In genomic region chr1:200473698-200474371, GRCh38 we compare ENCODE assay signal across 9 cellular contexts.
A peak's percentile ranks its signal among the peaks of the same experiment; 100 is the strongest.
DNase-seq lines count a peak whose midpoint lies in the region; ATAC-seq, FAIRE-seq and TF ChIP-seq lines count a peak whose summit lies in the region.
"Had no signal": no experiment of that assay in that cellular context is flagged by ENCODE, and none has a peak within 500 bp of the region (broad histone marks: within the 10 kb centered on the region; RNA-seq: fewer than 3 reads in every experiment).

No MANE protein-coding gene starts in this region.

- no peak for TF ChIP-seq POLR2A in GM12891 (IDR thresholded peaks at IDR 0.05; ENCODE audit: low read depth, low read length)

- peak; percentile 87 for FAIRE-seq in GM12891 (lab: Jason Lieb, UNC)
- FAIRE-seq in HTR-8/SVneo (lab: Jason Lieb, UNC) = no peak
- FAIRE-seq: K562 had no signal

- ATAC-seq in GM19467 (IDR thresholded peaks at IDR 0.05; ENCODE audit: unreplicated experiment) = peak; percentile 54
- peak; percentile 61 for ATAC-seq in HG03460 (IDR thresholded peaks at IDR 0.05; ENCODE audit: unreplicated experiment)
- ATAC-seq: K562 had no signal

- DNase-seq in GM12891 (ENCODE audit: insufficient read length, low spot score) = no peak
- peak; percentile 20 to 31 for DNase-seq in dermis microvascular lymphatic vessel endothelial cell (ENCODE audit: low read depth in 2 of 2)
- no peak for DNase-seq in HTR-8/SVneo (ENCODE audit: insufficient read length, low spot score)
- DNase-seq in DMS114 treated with DMSO at 0.1 percent for 48 hours (lab: John Stamatoyannopoulos, UW; ENCODE audit: unreplicated experiment) = no peak
- no peak for DNase-seq in NCI-H146 treated with DMSO at 0.1 percent for 48 hours (lab: John Stamatoyannopoulos, UW; ENCODE audit: unreplicated experiment)
- DNase-seq in GF-D8 (lab: John Stamatoyannopoulos, UW) = no peak

TF ChIP-seq in GM12891, 5 proteins besides CTCF, POLR2A, EP300 and RAD21:
- TF ChIP-seq POLR2AphosphoS5 (IDR thresholded peaks at IDR 0.05; ENCODE audit: low read depth, low read length) (no peak), TAF1 (IDR thresholded peaks at IDR 0.05; ENCODE audit: low read depth, low read length) (no peak), POU2F2 (IDR thresholded peaks at IDR 0.05; ENCODE audit: low read depth, low read length) (no peak; the same call in 1 of the 2 replicates), SPI1 (IDR thresholded peaks at IDR 0.05; ENCODE audit: low read depth, low read length) (no peak), PAX5 (IDR thresholded peaks at IDR 0.05; ENCODE audit: insufficient read depth, low read length, severe bottlenecking) (no peak)

Comparison
In these comparisons a context has a peak if more than half of its experiments do, and no peak if none do; other contexts are left out.
1. DNase-seq: peak in dermis microvascular lymphatic vessel endothelial cell (2 of 2); none in GM12891 (single experiment), HTR-8/SVneo (single experiment), DMS114 treated with DMSO at 0.1 percent for 48 hours (single experiment), NCI-H146 treated with DMSO at 0.1 percent for 48 hours (single experiment) and GF-D8 (single experiment).